13 cellular contexts compared by ENCODE assay signal in the genomic region with DNA sequence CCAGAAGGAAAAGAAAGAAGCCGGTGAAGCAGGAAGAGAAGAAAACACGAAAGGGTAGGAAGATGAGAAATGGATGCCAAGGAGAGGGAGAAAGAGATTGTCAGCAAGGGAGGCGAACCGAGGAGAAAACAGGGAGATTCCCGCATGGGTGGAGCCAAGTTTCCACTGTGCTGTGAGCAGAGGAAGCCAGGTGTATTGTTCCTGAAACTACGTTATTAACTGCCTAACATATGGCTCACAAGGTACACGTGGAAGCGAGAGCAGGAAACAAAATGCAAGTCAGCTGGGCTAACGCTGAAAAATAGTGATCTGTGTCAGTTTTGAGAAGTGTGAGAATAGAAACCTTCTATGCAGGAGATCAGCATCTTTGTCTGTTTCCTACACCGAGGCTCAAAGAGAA. TPM values are rescaled to one million over a fixed set of nuclear protein-coding genes. Genes with fewer than 3 reads are reported as not detected.
DNase-seq lines count a peak whose midpoint lies in the region; ATAC-seq, FAIRE-seq and TF ChIP-seq lines count a peak whose summit lies in the region.
"Had no signal": no experiment of that assay in that cellular context is flagged by ENCODE, and none has a peak within 500 bp of the region (broad histone marks: within the 10 kb centered on the region; RNA-seq: fewer than 3 reads in every experiment).

No MANE protein-coding gene starts in this region.

- H3K4me1 Mint-ChIP-seq in natural killer cell treated with Interleukin-12 subunit alpha and Interleukin-12 subunit beta and Interleukin-15 and Interleukin-18, amount 100 ng/mL, for 72 hours (ENCODE audit: low read depth in 2 of 2): peaks cover 25 to 35% of the 10 kb centered on the region in 2 donors

- peak overlapping the region in 1 of 2 donors; percentile 67 for H3K27ac Mint-ChIP-seq in natural killer cell treated with Interleukin-12 subunit alpha and Interleukin-12 subunit beta and Interleukin-15 and Interleukin-18, amount 100 ng/mL, for 72 hours
- H3K27ac Mint-ChIP-seq: activated T-cell treated with anti-CD3 and anti-CD28 coated beads, Interleukin-2, amount 50 U/mL, for 72 hours had no signal

- TF ChIP-seq CTCF in heart right ventricle (IDR thresholded peaks at IDR 0.05): no peak

- H3K4me3 Mint-ChIP-seq in natural killer cell treated with Interleukin-12 subunit alpha and Interleukin-12 subunit beta and Interleukin-15 and Interleukin-18, amount 100 ng/mL, for 72 hours: no peak overlapping the region
- H3K4me3 Mint-ChIP-seq: neural crest cell had no signal

- ATAC-seq in GM21447 (IDR thresholded peaks at IDR 0.05; ENCODE audit: unreplicated experiment) (peak; percentile 90), HG03558 (IDR thresholded peaks at IDR 0.05; ENCODE audit: extremely low read depth, unreplicated experiment) (peak; percentile 65), heart right ventricle (no peak)
- ATAC-seq in natural killer cell treated with Interleukin-12 subunit alpha and Interleukin-12 subunit beta and Interleukin-15 and Interleukin-18, amount 100 ng/mL, for 72 hours: no peak
- ATAC-seq: activated T-cell treated with anti-CD3 and anti-CD28 coated beads, Interleukin-2, amount 50 U/mL, for 72 hours had no signal

- no peak overlapping the region for H3K4me3 ChIP-seq in heart right ventricle
- H3K4me3 ChIP-seq: hepatocyte had no signal

- peak; percentile 56 for FAIRE-seq in GM18507 (lab: Jason Lieb, UNC)
- FAIRE-seq: D721Med had no signal

- no peaks in the 10 kb centered on the region for H3K27me3 Mint-ChIP-seq in natural killer cell treated with Interleukin-12 subunit alpha and Interleukin-12 subunit beta and Interleukin-15 and Interleukin-18, amount 100 ng/mL, for 72 hours

- peaks cover 20% of the 10 kb centered on the region for H3K36me3 Mint-ChIP-seq in natural killer cell treated with Interleukin-12 subunit alpha and Interleukin-12 subunit beta and Interleukin-15 and Interleukin-18, amount 100 ng/mL, for 72 hours

- no peaks in the 10 kb centered on the region for H3K36me3 ChIP-seq in heart right ventricle

- H3K27ac ChIP-seq in heart right ventricle: no peak overlapping the region
- H3K27ac ChIP-seq: hepatocyte had no signal

- no peak for DNase-seq in GM18507 (ENCODE audit: extremely low spot score, insufficient read length, low read depth)
- DNase-seq in left kidney (ENCODE audit: low read depth, low spot score): peak; percentile 60
- DNase-seq in Ammon's horn (ENCODE audit: low spot score): no peak
- no peak for DNase-seq in natural killer cell treated with Interleukin-12 subunit alpha and Interleukin-12 subunit beta and Interleukin-15 and Interleukin-18, amount 100 ng/mL, for 72 hours (ENCODE audit: low spot score)
- DNase-seq in GM03348 (ENCODE audit: low spot score): no peak
- no peak for DNase-seq in heart right ventricle
- DNase-seq: activated T-cell treated with anti-CD3 and anti-CD28 coated beads, Interleukin-2, amount 50 U/mL, for 72 hours; T1000 had no signal

- H3K27me3 ChIP-seq in heart right ventricle: no peaks in the 10 kb centered on the region
- H3K27me3 ChIP-seq: hepatocyte had no signal

- H3K9me3 Mint-ChIP-seq in natural killer cell treated with Interleukin-12 subunit alpha and Interleukin-12 subunit beta and Interleukin-15 and Interleukin-18, amount 100 ng/mL, for 72 hours: peaks cover 12% of the 10 kb centered on the region

- intact Hi-C loops in heart right ventricle (cut with DNase I): no loop called here

- H3K9me3 ChIP-seq in heart right ventricle: peaks cover 0 to 3% (median 0%) of the 10 kb centered on the region in 11 donors

- peaks cover 0 to 16% (median 0%) of the 10 kb centered on the region in 9 donors for H3K4me1 ChIP-seq in heart right ventricle

- WGBS in heart right ventricle, 2 donors: 67 to 72% methylated on average over 10 of the region's 10 CpGs

RNA-seq across cellular contexts. Expression of a gene that starts 20.4 kb away (rescaled TPM):
- 100 to 1,000 TPM; 152 to 245 TPM for total RNA-seq in natural killer cell treated with Interleukin-12 subunit alpha and Interleukin-12 subunit beta and Interleukin-15 and Interleukin-18, amount 100 ng/mL, for 72 hours
- 100 to 1,000 TPM in 9 of 10 donors, 10 to 100 TPM in 1; 99.4 to 203 (median 136) TPM for total RNA-seq in heart right ventricle
- 10 to 100 TPM; 19.7 to 29.3 TPM for polyA plus RNA-seq in heart right ventricle

RNA-seq across cellular contexts. Expression of a gene that starts 30.8 kb away (rescaled TPM):
- total RNA-seq in natural killer cell treated with Interleukin-12 subunit alpha and Interleukin-12 subunit beta and Interleukin-15 and Interleukin-18, amount 100 ng/mL, for 72 hours: 100 to 1,000 TPM; 104 to 130 TPM
- total RNA-seq in heart right ventricle: 10 to 100 TPM in 1 of 10 donors, 1 to 10 TPM in 9; 1.7 to 17.7 (median 3.7) TPM
- polyA plus RNA-seq in heart right ventricle: 1 to 10 TPM; 2.5 to 4.8 TPM

Comparison
In these comparisons a context has a peak if more than half of its experiments do, and no peak if none do; other contexts are left out.
1. ATAC-seq: peak in GM21447 (single experiment) and HG03558 (single experiment); none in natural killer cell treated with Interleukin-12 subunit alpha and Interleukin-12 subunit beta and Interleukin-15 and Interleukin-18, amount 100 ng/mL, for 72 hours (0 of 2) and heart right ventricle (0 of 8).
2. RNA of a gene that starts 30.8 kb away (total RNA-seq): 104 to 130 TPM in natural killer cell treated with Interleukin-12 subunit alpha and Interleukin-12 subunit beta and Interleukin-15 and Interleukin-18, amount 100 ng/mL, for 72 hours; 1.7 to 17.7 TPM in heart right ventricle; every median in the first group is over 4 times any median in the second.